In genomic region chr1:233796146-233796798, GRCh38 we compare ENCODE assay signal across 13 cellular contexts.
DNase-seq lines count a peak whose midpoint lies in the region; ATAC-seq, FAIRE-seq and TF ChIP-seq lines count a peak whose summit lies in the region.
"Had no signal": no experiment of that assay in that cellular context is flagged by ENCODE, and none has a peak within 500 bp of the region (broad histone marks: within the 10 kb centered on the region; RNA-seq: fewer than 3 reads in every experiment).

No MANE protein-coding gene starts in this region.

- DNase-seq in A172 (ENCODE audit: low spot score): peak; percentile 8
- DNase-seq in kidney glomerular epithelial cell (lab: John Stamatoyannopoulos, UW): peak; percentile 9
- DNase-seq in mucosa of gallbladder (ENCODE audit: low spot score): no peak
- no peak for DNase-seq in H54 (ENCODE audit: insufficient read length, low spot score)
- no peak for DNase-seq in C1 segment of cervical spinal cord (lab: John Stamatoyannopoulos, UW)
- DNase-seq: HCEC 1CT, MG63, NCI-H1092 treated with DMSO at 0.1 percent for 48 hours, NCI-H1694, PC-9 had no signal

- no peak for TF ChIP-seq POLR2A in H54 (IDR thresholded peaks at IDR 0.05; ENCODE audit: low read depth, low read length)

- no peak for FAIRE-seq in H54 (lab: Jason Lieb, UNC)

- ATAC-seq in GM18909 (IDR thresholded peaks at IDR 0.05; ENCODE audit: poor library complexity, unreplicated experiment): peak; percentile 56
- ATAC-seq in HG03432 (IDR thresholded peaks at IDR 0.05; ENCODE audit: unreplicated experiment): peak; percentile 60
- ATAC-seq in GM19328 (IDR thresholded peaks at IDR 0.05; ENCODE audit: unreplicated experiment): no peak

Comparison
In these comparisons a context has a peak if more than half of its experiments do, and no peak if none do; other contexts are left out.
1. DNase-seq: peak in A172 (single experiment) and kidney glomerular epithelial cell (single experiment); none in mucosa of gallbladder (single experiment), H54 (single experiment) and C1 segment of cervical spinal cord (0 of 14).